ENCODE assay signal across 1 cellular context in the genomic region with DNA sequence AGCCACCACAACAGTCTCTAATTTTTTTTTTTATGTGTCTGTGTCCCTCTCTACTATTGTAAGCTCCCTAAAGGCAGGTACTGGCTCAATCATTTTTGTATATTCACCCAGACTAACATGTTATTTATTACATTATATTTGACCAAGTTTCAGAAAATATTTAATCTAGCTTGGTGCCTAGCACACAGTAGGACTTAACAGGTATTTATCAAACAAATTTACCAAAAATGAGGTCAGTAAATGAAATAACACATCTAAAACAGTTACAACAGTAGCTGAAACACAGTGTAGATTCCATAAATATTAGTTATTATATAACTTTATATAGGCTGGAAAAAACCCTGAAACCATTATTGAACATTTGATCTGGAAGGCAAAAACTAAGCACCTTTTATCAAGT.
TF ChIP-seq lines count a peak whose summit lies in the region.

No MANE protein-coding gene starts in this region.

TF ChIP-seq in GM23338, 12 proteins besides CTCF, POLR2A, EP300 and RAD21:
- TF ChIP-seq CREB1 (CRISPR knock-in tag; IDR thresholded peaks at IDR 0.05; ENCODE audit: low read depth) (no peak), ZNF114 (CRISPR knock-in tag; IDR thresholded peaks at IDR 0.05) (no peak), POLR2AphosphoS5 (IDR thresholded peaks at IDR 0.05; ENCODE audit: low read depth) (no peak), EZH2phosphoT487 (IDR thresholded peaks at IDR 0.05; ENCODE audit: unreplicated experiment) (no peak), EZH2 (IDR thresholded peaks at IDR 0.05; ENCODE audit: low read depth, unreplicated experiment) (no peak), NANOG (IDR thresholded peaks at IDR 0.05; ENCODE audit: borderline replicate concordance) (no peak), ZNF331 (CRISPR knock-in tag; IDR thresholded peaks at IDR 0.05; ENCODE audit: low read depth) (no peak), STAT1 (IDR thresholded peaks at IDR 0.05; ENCODE audit: unreplicated experiment) (no peak), JUNB (IDR thresholded peaks at IDR 0.05; ENCODE audit: unreplicated experiment) (no peak)
- TF ChIP-seq, protein P1, sequence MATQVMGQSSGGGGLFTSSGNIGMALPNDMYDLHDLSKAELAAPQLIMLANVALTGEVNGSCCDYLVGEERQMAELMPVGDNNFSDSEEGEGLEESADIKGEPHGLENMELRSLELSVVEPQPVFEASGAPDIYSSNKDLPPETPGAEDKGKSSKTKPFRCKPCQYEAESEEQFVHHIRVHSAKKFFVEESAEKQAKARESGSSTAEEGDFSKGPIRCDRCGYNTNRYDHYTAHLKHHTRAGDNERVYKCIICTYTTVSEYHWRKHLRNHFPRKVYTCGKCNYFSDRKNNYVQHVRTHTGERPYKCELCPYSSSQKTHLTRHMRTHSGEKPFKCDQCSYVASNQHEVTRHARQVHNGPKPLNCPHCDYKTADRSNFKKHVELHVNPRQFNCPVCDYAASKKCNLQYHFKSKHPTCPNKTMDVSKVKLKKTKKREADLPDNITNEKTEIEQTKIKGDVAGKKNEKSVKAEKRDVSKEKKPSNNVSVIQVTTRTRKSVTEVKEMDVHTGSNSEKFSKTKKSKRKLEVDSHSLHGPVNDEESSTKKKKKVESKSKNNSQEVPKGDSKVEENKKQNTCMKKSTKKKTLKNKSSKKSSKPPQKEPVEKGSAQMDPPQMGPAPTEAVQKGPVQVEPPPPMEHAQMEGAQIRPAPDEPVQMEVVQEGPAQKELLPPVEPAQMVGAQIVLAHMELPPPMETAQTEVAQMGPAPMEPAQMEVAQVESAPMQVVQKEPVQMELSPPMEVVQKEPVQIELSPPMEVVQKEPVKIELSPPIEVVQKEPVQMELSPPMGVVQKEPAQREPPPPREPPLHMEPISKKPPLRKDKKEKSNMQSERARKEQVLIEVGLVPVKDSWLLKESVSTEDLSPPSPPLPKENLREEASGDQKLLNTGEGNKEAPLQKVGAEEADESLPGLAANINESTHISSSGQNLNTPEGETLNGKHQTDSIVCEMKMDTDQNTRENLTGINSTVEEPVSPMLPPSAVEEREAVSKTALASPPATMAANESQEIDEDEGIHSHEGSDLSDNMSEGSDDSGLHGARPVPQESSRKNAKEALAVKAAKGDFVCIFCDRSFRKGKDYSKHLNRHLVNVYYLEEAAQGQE (IDR thresholded peaks at IDR 0.05; ENCODE audit: unreplicated experiment) = no peak
- TF ChIP-seq, protein P2, sequence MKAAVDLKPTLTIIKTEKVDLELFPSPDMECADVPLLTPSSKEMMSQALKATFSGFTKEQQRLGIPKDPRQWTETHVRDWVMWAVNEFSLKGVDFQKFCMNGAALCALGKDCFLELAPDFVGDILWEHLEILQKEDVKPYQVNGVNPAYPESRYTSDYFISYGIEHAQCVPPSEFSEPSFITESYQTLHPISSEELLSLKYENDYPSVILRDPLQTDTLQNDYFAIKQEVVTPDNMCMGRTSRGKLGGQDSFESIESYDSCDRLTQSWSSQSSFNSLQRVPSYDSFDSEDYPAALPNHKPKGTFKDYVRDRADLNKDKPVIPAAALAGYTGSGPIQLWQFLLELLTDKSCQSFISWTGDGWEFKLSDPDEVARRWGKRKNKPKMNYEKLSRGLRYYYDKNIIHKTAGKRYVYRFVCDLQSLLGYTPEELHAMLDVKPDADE (IDR thresholded peaks at IDR 0.05) = no peak
TF ChIP-seq in GM23338: peak in this region for 0.
